In genomic region chr16:17983114-17983513, GRCh38 we compare ENCODE assay signal across 32 cellular contexts.
"Had no signal": no experiment of that assay in that cellular context is flagged by ENCODE, and none has a peak within 500 bp of the region (broad histone marks: within the 10 kb centered on the region; RNA-seq: fewer than 3 reads in every experiment).

No MANE protein-coding gene starts in this region.

- H3K27me3 Mint-ChIP-seq: activated CD8-positive, alpha-beta T cell treated with anti-CD3 and anti-CD28 coated beads for 36 hours; dendritic cell treated with granulocyte-macrophage colony-stimulating factor and Interleukin-4, amounts not matched to agents 40 ng/mL and 50 ng/mL, for 4 days had no signal

- ATAC-seq: activated CD4-positive, CD25-positive, alpha-beta regulatory T cell treated with anti-CD3 and anti-CD28 coated beads, Interleukin-2, amount 50 U/mL, for 24 hours; activated CD8-positive, alpha-beta T cell treated with anti-CD3 and anti-CD28 coated beads for 36 hours; activated T-cell treated with anti-CD3 and anti-CD28 coated beads, Interleukin-2, amount 50 U/mL, for 4 hours; activated T-helper 17 cell treated with anti-CD3 and anti-CD28 coated beads, Interleukin-2, amount 50 U/mL, for 72 hours; foreskin keratinocyte; gastrocnemius medialis; heart left ventricle; WTC11 had no signal

- H3K36me3 Mint-ChIP-seq: activated naive CD8-positive, alpha-beta T cell had no signal

- H3K4me1 Mint-ChIP-seq: activated T-helper 17 cell treated with anti-CD3 and anti-CD28 coated beads, Interleukin-2, amount 50 U/mL, for 72 hours; central memory CD8-positive, alpha-beta T cell had no signal

- H3K9me3 ChIP-seq: gastrocnemius medialis had no signal

- H3K9me3 Mint-ChIP-seq: activated CD8-positive, alpha-beta T cell treated with anti-CD3 and anti-CD28 coated beads for 36 hours; activated T-cell treated with anti-CD3 and anti-CD28 coated beads, Interleukin-2, amount 50 U/mL, for 4 hours; activated T-helper 17 cell treated with anti-CD3 and anti-CD28 coated beads, Interleukin-2, amount 50 U/mL, for 72 hours; central memory CD8-positive, alpha-beta T cell; dendritic cell treated with granulocyte-macrophage colony-stimulating factor and Interleukin-4, amounts not matched to agents 40 ng/mL and 50 ng/mL, for 4 days had no signal

- H3K4me3 ChIP-seq: coronary artery, dorsolateral prefrontal cortex, esophagus muscularis mucosa, gastrocnemius medialis, heart left ventricle had no signal

- FAIRE-seq: astrocyte, bronchial epithelial cell had no signal

- DNase-seq: activated CD4-positive, alpha-beta T cell treated with anti-CD3 and anti-CD28 coated beads for 48 hours; activated CD4-positive, alpha-beta T cell treated with anti-CD3 and anti-CD28 coated beads, Interleukin-2, amount 50 U/mL, for 1 hour; activated CD4-positive, alpha-beta T cell treated with anti-CD3 and anti-CD28 coated beads, Interleukin-2, amount 50 U/mL, for 48 hours; activated CD8-positive, alpha-beta memory T cell treated with anti-CD3 and anti-CD28 coated beads for 24 hours; activated CD8-positive, alpha-beta T cell treated with anti-CD3 and anti-CD28 coated beads for 36 hours; activated effector memory CD4-positive, alpha-beta T cell treated with Interleukin-2 at 50 U/mL for 16 hours; activated gamma-delta T cell treated with Interleukin-2 at 50 U/mL for 16 hours; activated naive CD4-positive, alpha-beta T cell treated with anti-CD3 and anti-CD28 coated beads, Interleukin-2, amount 50 U/mL, for 16 hours; activated naive CD4-positive, alpha-beta T cell treated with Interleukin-2 at 50 U/mL for 16 hours; activated T-cell treated with anti-CD3 and anti-CD28 coated beads, Interleukin-2, amount 50 U/mL, for 4 hours; amniotic stem cell; anterior cingulate cortex; brain microvascular endothelial cell; dorsolateral prefrontal cortex; effector memory CD4-positive, alpha-beta T cell; erythroblast; foreskin keratinocyte; gastrocnemius medialis; glutamatergic neuron; heart left ventricle; T-helper 2 cell had no signal

- H3K27ac Mint-ChIP-seq: activated CD8-positive, alpha-beta T cell treated with anti-CD3 and anti-CD28 coated beads for 36 hours; activated naive CD8-positive, alpha-beta T cell; activated T-helper 17 cell treated with anti-CD3 and anti-CD28 coated beads, Interleukin-2, amount 50 U/mL, for 72 hours; dendritic cell treated with granulocyte-macrophage colony-stimulating factor and Interleukin-4, amounts not matched to agents 40 ng/mL and 50 ng/mL, for 4 days; WTC11 had no signal

- H3K36me3 ChIP-seq: brain microvascular endothelial cell, esophagus muscularis mucosa, gastrocnemius medialis, heart left ventricle had no signal

- H3K27me3 ChIP-seq: brain microvascular endothelial cell, foreskin keratinocyte, gastrocnemius medialis had no signal

- H3K4me1 ChIP-seq: esophagus muscularis mucosa, foreskin keratinocyte, gastrocnemius medialis, heart left ventricle had no signal

- H3K4me3 Mint-ChIP-seq: activated CD8-positive, alpha-beta T cell treated with anti-CD3 and anti-CD28 coated beads for 36 hours; activated naive CD8-positive, alpha-beta T cell; activated T-cell treated with anti-CD3 and anti-CD28 coated beads, Interleukin-2, amount 50 U/mL, for 4 hours; activated T-helper 17 cell treated with anti-CD3 and anti-CD28 coated beads, Interleukin-2, amount 50 U/mL, for 72 hours; central memory CD8-positive, alpha-beta T cell; dendritic cell treated with granulocyte-macrophage colony-stimulating factor and Interleukin-4, amounts not matched to agents 40 ng/mL and 50 ng/mL, for 4 days; WTC11 had no signal

- H3K27ac ChIP-seq: brain microvascular endothelial cell, coronary artery, dorsolateral prefrontal cortex, esophagus muscularis mucosa, foreskin keratinocyte, gastrocnemius medialis, heart left ventricle, VCaP had no signal
